Comparison of ENCODE assay signal across 33 cellular contexts in genomic region chr14:60856113-60856512, GRCh38.
"Had no signal": no experiment of that assay in that cellular context is flagged by ENCODE, and none has a peak within 500 bp of the region (broad histone marks: within the 10 kb centered on the region; RNA-seq: fewer than 3 reads in every experiment).

No MANE protein-coding gene starts in this region.

- DNase-seq: activated CD4-positive, alpha-beta T cell treated with anti-CD3 and anti-CD28 coated beads for 48 hours; activated CD4-positive, alpha-beta T cell treated with anti-CD3 and anti-CD28 coated beads, Interleukin-2, amount 50 U/mL, for 48 hours; activated CD4-positive, CD25-positive, alpha-beta regulatory T cell; activated CD8-positive, alpha-beta memory T cell treated with anti-CD3 and anti-CD28 coated beads for 24 hours; activated effector memory CD4-positive, alpha-beta T cell treated with Interleukin-2 at 50 U/mL for 16 hours; activated naive CD4-positive, alpha-beta T cell treated with Interleukin-2 at 50 U/mL for 16 hours; activated T-cell treated with anti-CD3 and anti-CD28 coated beads, Interleukin-2, amount 50 U/mL, for 1 hour; amygdala; caudate nucleus; cortex of kidney; effector memory CD8-positive, alpha-beta T cell; erythroblast; left cardiac atrium; left ventricle myocardium superior; naive B cell; nucleus accumbens; pancreas; retina; sigmoid colon; small intestine; stimulated activated CD4-positive, alpha-beta T cell treated with anti-CD3 and anti-CD28 coated beads, Interleukin-1b, Interleukin-23, amount 100 ng/mL, for 48 hours; stimulated activated CD4-positive, alpha-beta T cell treated with anti-CD3 and anti-CD28 coated beads, Interleukin-4, amount 100 ng/mL, for 4 hours; stimulated activated CD8-positive, alpha-beta memory T cell treated with anti-CD3 and anti-CD28 coated beads, Interleukin-4, amount 100 ng/mL, for 48 hours; stimulated activated naive CD4-positive, alpha-beta T cell treated with Interleukin-2 at 50 U/mL for 16 hours; T-cell; trophoblast cell had no signal

- H3K9me3 ChIP-seq: pancreas, prostate gland, thoracic aorta had no signal

- H3K27me3 ChIP-seq: gastroesophageal sphincter, hepatocyte, pancreas, sigmoid colon had no signal

- H3K4me2 ChIP-seq: hepatocyte had no signal

- H3K27ac Mint-ChIP-seq: mesothelial cell of epicardium, naive B cell, T-cell had no signal

- H3K27ac ChIP-seq: gastroesophageal sphincter, hepatocyte, pancreas, prostate gland, sigmoid colon, thoracic aorta had no signal

- H3K4me3 Mint-ChIP-seq: effector memory CD8-positive, alpha-beta T cell; mesothelial cell of epicardium; naive B cell; neural crest cell; T-cell had no signal

- ATAC-seq: effector memory CD8-positive, alpha-beta T cell; gastroesophageal sphincter; left cardiac atrium; left ventricle myocardium superior; pancreas; SK-N-SH treated with all-trans-retinoic acid at 6 μM for 48 hours; T-cell had no signal

- H3K4me1 ChIP-seq: prostate gland, sigmoid colon had no signal

- H2AFZ ChIP-seq: hepatocyte had no signal

- H3K36me3 ChIP-seq: pancreas, prostate gland, thoracic aorta had no signal

- H3K27me3 Mint-ChIP-seq: effector memory CD8-positive, alpha-beta T cell; naive B cell; T-cell had no signal

- H3K4me1 Mint-ChIP-seq: naive B cell, neural crest cell, T-cell had no signal

- H3K4me3 ChIP-seq: gastroesophageal sphincter, hepatocyte, pancreas, prostate gland, sigmoid colon, thoracic aorta had no signal
